ENCODE assay signal across 24 cellular contexts in the genomic region with DNA sequence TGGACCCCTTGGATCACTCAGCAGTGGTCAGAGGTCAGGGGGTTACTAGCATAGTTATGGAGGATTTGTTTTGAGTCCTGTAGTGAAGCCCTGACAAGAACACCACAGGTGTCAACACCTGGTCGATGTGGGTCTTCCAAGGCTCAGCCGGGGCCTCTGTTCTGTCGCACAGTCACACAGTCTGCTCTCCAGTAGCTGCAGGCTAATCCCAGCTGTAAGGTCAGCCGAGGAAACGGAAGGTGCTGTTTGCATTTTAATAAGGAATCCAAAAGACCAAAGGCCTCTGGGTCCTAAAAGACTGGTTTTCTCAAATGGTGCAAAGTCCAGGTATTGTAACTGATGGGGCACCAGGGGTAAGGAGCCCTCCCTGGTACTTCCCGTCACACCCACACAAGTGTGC.
DNase-seq lines count a peak whose midpoint lies in the region; ATAC-seq and TF ChIP-seq lines count a peak whose summit lies in the region.
"Had no signal": no experiment of that assay in that cellular context is flagged by ENCODE, and none has a peak within 500 bp of the region (broad histone marks: within the 10 kb centered on the region; RNA-seq: fewer than 3 reads in every experiment).

No MANE protein-coding gene starts in this region.

- peaks cover 43% of the 10 kb centered on the region for H3K4me1 ChIP-seq in HAP-1
- H3K4me1 ChIP-seq: adrenal gland, testis had no signal

- DNase-seq in HAP-1 (ENCODE audit: low spot score in 2 of 2), result peak; percentile 75
- peak; percentile 70 for DNase-seq in WERI-Rb-1
- peak; percentile 25 for DNase-seq in renal cortical epithelial cell (ENCODE audit: low read depth)
- DNase-seq in Calu3, result no peak
- DNase-seq: activated CD4-positive, alpha-beta T cell treated with anti-CD3 and anti-CD28 coated beads, Interleukin-2, amount 50 U/mL, for 48 hours; activated CD4-positive, CD25-positive, alpha-beta regulatory T cell; activated CD8-positive, alpha-beta memory T cell treated with anti-CD3 and anti-CD28 coated beads, Interleukin-2, amount 50 U/mL, for 48 hours; activated gamma-delta T cell; adrenal gland; CD4-positive, alpha-beta memory T cell; cortex of kidney; DMS53; GF-D8; glutamatergic neuron; HFFc6; NCI-H2029 treated with DMSO at 0.1 percent for 48 hours; NCI-H345; nephron progenitor cell; stimulated activated naive B cell treated with anti-CD40 and anti-IgM and Interleukin-4, amounts not matched to agents 10 μg/mL and 1 μg/mL and 100 μg/mL, for 72 hours; testis had no signal

- no peak overlapping the region for H3K27ac Mint-ChIP-seq in Calu3 (ENCODE audit: unreplicated experiment)
- H3K27ac Mint-ChIP-seq: HFFc6; nephron progenitor cell; stimulated activated naive B cell treated with anti-CD40 and anti-IgM and Interleukin-4, amounts not matched to agents 10 μg/mL and 1 μg/mL and 100 μg/mL, for 72 hours had no signal

- H3K36me3 ChIP-seq in HAP-1 (replicated peaks) (no peaks in the 10 kb centered on the region), WERI-Rb-1 (no peaks in the 10 kb centered on the region)
- H3K36me3 ChIP-seq: adrenal gland had no signal

- no peaks in the 10 kb centered on the region for H3K9me3 Mint-ChIP-seq in Calu3 (ENCODE audit: low read depth, unreplicated experiment)
- H3K9me3 Mint-ChIP-seq: CD4-positive, alpha-beta memory T cell; nephron progenitor cell; stimulated activated naive B cell treated with anti-CD40 and anti-IgM and Interleukin-4, amounts not matched to agents 10 μg/mL and 1 μg/mL and 100 μg/mL, for 72 hours had no signal

- peaks cover 7% of the 10 kb centered on the region for H3K27me3 Mint-ChIP-seq in Calu3 (ENCODE audit: unreplicated experiment)

- no TSS peak for BruUV-seq in Calu3 (replicated peaks; lab: Mats Ljungman, UMichigan)

- in situ Hi-C loops in HAP-1 (cut with MboI; ENCODE audit: low sequenced_read_pairs), result loop anchor here (10.0 kb wide), 1 partner anchor 201 kb away; no protein-coding TSS in a partner anchor

- CTCF ChIA-PET in Calu3 (lab: Charles Lee), result interaction anchor here (0.5 kb wide), 1 partner anchor 241 kb away, joined by 3 read pairs; no protein-coding TSS in a partner anchor

- H3K9me3 ChIP-seq in HAP-1 (peaks cover 3% of the 10 kb centered on the region; the same call in 1 of the 2 replicates), WERI-Rb-1 (ENCODE audit: severe bottlenecking) (no peaks in the 10 kb centered on the region)
- H3K9me3 ChIP-seq: adrenal gland, testis had no signal

- H3K27ac ChIP-seq in WERI-Rb-1, result no peak overlapping the region
- H3K27ac ChIP-seq in layer of hippocampus (ENCODE audit: low read depth, low read length), result peak overlapping the region; percentile 31
- H3K27ac ChIP-seq: adrenal gland, testis had no signal

- peaks cover 26% of the 10 kb centered on the region for H3K4me1 Mint-ChIP-seq in Calu3 (ENCODE audit: low read depth, unreplicated experiment)
- H3K4me1 Mint-ChIP-seq: CD4-positive, alpha-beta memory T cell had no signal

- H3K36me3 Mint-ChIP-seq in Calu3 (ENCODE audit: insufficient read depth, unreplicated experiment), result no peaks in the 10 kb centered on the region
- H3K36me3 Mint-ChIP-seq: CD4-positive, alpha-beta memory T cell; stimulated activated naive B cell treated with anti-CD40 and anti-IgM and Interleukin-4, amounts not matched to agents 10 μg/mL and 1 μg/mL and 100 μg/mL, for 72 hours had no signal

- H3K4me3 Mint-ChIP-seq in Calu3 (ENCODE audit: low read depth, unreplicated experiment), result no peak overlapping the region
- H3K4me3 Mint-ChIP-seq: CD4-positive, alpha-beta memory T cell; HFFc6; nephron progenitor cell; stimulated activated naive B cell treated with anti-CD40 and anti-IgM and Interleukin-4, amounts not matched to agents 10 μg/mL and 1 μg/mL and 100 μg/mL, for 72 hours had no signal

- H3K27me3 ChIP-seq in HAP-1 (ENCODE audit: low read depth), result no peaks in the 10 kb centered on the region
- H3K27me3 ChIP-seq in WERI-Rb-1 (ENCODE audit: insufficient read depth, low read depth, severe bottlenecking), result no peaks in the 10 kb centered on the region
- no peaks in the 10 kb centered on the region for H3K27me3 ChIP-seq in layer of hippocampus (ENCODE audit: control insufficient read depth, insufficient read depth, low read length)
- H3K27me3 ChIP-seq: adrenal gland, testis had no signal

- ATAC-seq in GM18511 (IDR thresholded peaks at IDR 0.05; ENCODE audit: unreplicated experiment) (no peak), HG02981 (IDR thresholded peaks at IDR 0.05; ENCODE audit: unreplicated experiment) (no peak), HG02938 (IDR thresholded peaks at IDR 0.05; ENCODE audit: unreplicated experiment) (no peak)

- no peak for TF ChIP-seq CTCF in WERI-Rb-1 (IDR thresholded peaks at IDR 0.05; ENCODE audit: low read depth, low read length)
- no peak for TF ChIP-seq CTCF in Calu3 (IDR thresholded peaks at IDR 0.05; ENCODE audit: unreplicated experiment)

- H3K4me3 ChIP-seq in HAP-1 (no peak overlapping the region), WERI-Rb-1 (ENCODE audit: low read depth, low read length) (no peak overlapping the region)
- H3K4me3 ChIP-seq: adrenal gland had no signal

- intact Hi-C loops in Calu3 (cut with micrococcal nuclease; ENCODE audit: unreplicated experiment), result loop anchor here (5.0 kb wide), 2 partner anchors 47 to 53 kb away; no protein-coding TSS in a partner anchor
